Comparison of ENCODE assay signal across 8 cellular contexts in the genomic region with DNA sequence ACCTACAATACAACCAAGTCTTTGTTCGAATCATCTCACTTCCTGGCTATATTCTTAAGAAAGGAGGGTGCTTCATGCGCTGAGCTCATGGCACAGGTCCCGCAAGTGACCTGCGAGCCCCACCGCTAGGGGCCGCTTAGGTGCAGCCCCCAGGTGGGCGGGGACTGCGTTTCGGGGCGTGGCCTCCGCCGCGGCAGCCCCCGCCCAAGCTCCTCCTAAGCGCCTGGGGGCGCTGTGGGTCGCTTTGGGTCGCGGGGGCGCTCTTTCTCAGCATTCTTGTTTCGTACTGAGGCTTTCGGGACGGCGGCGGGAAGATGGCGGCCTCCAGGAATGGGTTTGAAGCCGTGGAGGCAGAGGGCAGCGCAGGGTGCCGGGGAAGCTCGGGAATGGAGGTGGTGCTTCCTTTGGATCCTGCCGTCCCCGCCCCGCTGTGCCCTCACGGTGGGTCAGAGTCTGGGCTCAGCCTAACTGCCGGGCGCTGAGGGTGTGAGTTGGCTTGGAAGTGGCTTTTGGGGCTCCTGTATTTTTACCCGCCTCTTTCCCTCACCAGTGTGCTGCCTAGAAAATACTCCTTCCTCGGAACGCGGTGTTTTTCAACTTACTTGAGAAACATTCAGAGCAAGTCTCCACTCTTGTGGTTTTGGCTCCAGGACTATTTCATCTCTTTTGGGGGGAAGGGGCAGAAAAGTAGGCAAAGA. TPM values are rescaled to one million over a fixed set of nuclear protein-coding genes. Genes with fewer than 3 reads are reported as not detected.
DNase-seq lines count a peak whose midpoint lies in the region; ATAC-seq and TF ChIP-seq lines count a peak whose summit lies in the region.

A gene with protein sequence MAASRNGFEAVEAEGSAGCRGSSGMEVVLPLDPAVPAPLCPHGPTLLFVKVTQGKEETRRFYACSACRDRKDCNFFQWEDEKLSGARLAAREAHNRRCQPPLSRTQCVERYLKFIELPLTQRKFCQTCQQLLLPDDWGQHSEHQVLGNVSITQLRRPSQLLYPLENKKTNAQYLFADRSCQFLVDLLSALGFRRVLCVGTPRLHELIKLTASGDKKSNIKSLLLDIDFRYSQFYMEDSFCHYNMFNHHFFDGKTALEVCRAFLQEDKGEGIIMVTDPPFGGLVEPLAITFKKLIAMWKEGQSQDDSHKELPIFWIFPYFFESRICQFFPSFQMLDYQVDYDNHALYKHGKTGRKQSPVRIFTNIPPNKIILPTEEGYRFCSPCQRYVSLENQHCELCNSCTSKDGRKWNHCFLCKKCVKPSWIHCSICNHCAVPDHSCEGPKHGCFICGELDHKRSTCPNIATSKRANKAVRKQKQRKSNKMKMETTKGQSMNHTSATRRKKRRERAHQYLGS (plus strand): TSS at position 279 of the 698 bp plus-strand sequence. CDS start 36 bp downstream, at position 315.

- no peaks in the 10 kb centered on the region for H4K20me1 ChIP-seq in DND-41 (ENCODE audit: insufficient read depth, low read length)

- peaks cover 27% of the 10 kb centered on the region for H3K4me1 ChIP-seq in DND-41 (ENCODE audit: insufficient read depth, low read length)
- H3K4me1 ChIP-seq in esophagus squamous epithelium = peaks cover 0 to 23% (median 6%) of the 10 kb centered on the region in 3 donors

- DNase-seq in DND-41 = peak; percentile 86
- peak; percentile 86 for DNase-seq in KG1 (lab: John Stamatoyannopoulos, UW)
- peak; percentile 96 for DNase-seq in activated T-cell treated with anti-CD3 and anti-CD28 coated beads, Interleukin-2, amount 50 U/mL, for 24 hours
- DNase-seq in esophagus squamous epithelium (lab: John Stamatoyannopoulos, UW) = peak; percentile 73
- DNase-seq in naive B cell = peak; percentile 91

- intact Hi-C loops in esophagus squamous epithelium (cut with DNase I) = no loop called here

- TF ChIP-seq CTCF in DND-41 (IDR thresholded peaks at IDR 0.05; ENCODE audit: borderline replicate concordance, extremely low read depth, low read length, poor library complexity, severe bottlenecking) (peak; percentile 99), esophagus squamous epithelium (IDR thresholded peaks at IDR 0.05) (peak; percentile 88 to 96 (median 92))

- H3K4me2 ChIP-seq in DND-41 (ENCODE audit: insufficient read depth, low read length) = peak within 1 kb of the TSS; percentile 86

- TF ChIP-seq POLR2A in esophagus squamous epithelium (IDR thresholded peaks at IDR 0.05) = peak in 1 of 4 donors; percentile 30

- H3K4me3 Mint-ChIP-seq in activated T-cell treated with anti-CD3 and anti-CD28 coated beads, Interleukin-2, amount 50 U/mL, for 24 hours = peak within 1 kb of the TSS; percentile 100
- H3K4me3 Mint-ChIP-seq in naive B cell = peak within 1 kb of the TSS; percentile 91 to 100 (median 99)
- peak within 1 kb of the TSS; percentile 99 for H3K4me3 Mint-ChIP-seq in stimulated activated memory B cell treated with anti-CD40 and anti-IgM and Interleukin-4, amounts not matched to agents 10 μg/mL and 1 μg/mL and 100 μg/mL, for 72 hours

- peaks cover 25% of the 10 kb centered on the region for H3K79me2 ChIP-seq in DND-41 (ENCODE audit: insufficient read depth, low read length)

- H3K27ac ChIP-seq in DND-41 (ENCODE audit: low read length) (peak within 1 kb of the TSS; percentile 73), esophagus squamous epithelium (peak within 1 kb of the TSS; percentile 79 to 91 (median 86))

- H3K9ac ChIP-seq in DND-41 (ENCODE audit: low read depth, low read length) = peak within 1 kb of the TSS; percentile 61

- peaks cover 39% of the 10 kb centered on the region for H3K4me1 Mint-ChIP-seq in activated T-cell treated with anti-CD3 and anti-CD28 coated beads, Interleukin-2, amount 50 U/mL, for 24 hours (ENCODE audit: low read depth)
- peaks cover 22 to 58% (median 47%) of the 10 kb centered on the region in 3 donors for H3K4me1 Mint-ChIP-seq in naive B cell
- H3K4me1 Mint-ChIP-seq in stimulated activated memory B cell treated with anti-CD40 and anti-IgM and Interleukin-4, amounts not matched to agents 10 μg/mL and 1 μg/mL and 100 μg/mL, for 72 hours = peaks cover 47% of the 10 kb centered on the region

- H3K27me3 ChIP-seq in DND-41 (ENCODE audit: insufficient read depth, low read length, poor library complexity) (no peaks in the 10 kb centered on the region), esophagus squamous epithelium (peaks cover 0 to 3% (median 0%) of the 10 kb centered on the region in 4 donors)

- H3K9me3 ChIP-seq in DND-41 (ENCODE audit: insufficient read depth, low read length, severe bottlenecking) (no peaks in the 10 kb centered on the region), esophagus squamous epithelium (no peaks in the 10 kb centered on the region)

- H3K4me3 ChIP-seq in DND-41 (ENCODE audit: low read depth in 1 of 2, low read length in 2 of 2) (peak within 1 kb of the TSS; percentile 76 to 86), esophagus squamous epithelium (peak within 1 kb of the TSS; percentile 64 to 87 (median 74))

- peak within 1 kb of the TSS; percentile 98 for H3K27ac Mint-ChIP-seq in activated T-cell treated with anti-CD3 and anti-CD28 coated beads, Interleukin-2, amount 50 U/mL, for 24 hours
- peak within 1 kb of the TSS; percentile 75 to 99 (median 96) for H3K27ac Mint-ChIP-seq in naive B cell
- peak within 1 kb of the TSS; percentile 94 for H3K27ac Mint-ChIP-seq in stimulated activated memory B cell treated with anti-CD40 and anti-IgM and Interleukin-4, amounts not matched to agents 10 μg/mL and 1 μg/mL and 100 μg/mL, for 72 hours

- peaks cover 46% of the 10 kb centered on the region for H3K36me3 Mint-ChIP-seq in activated T-cell treated with anti-CD3 and anti-CD28 coated beads, Interleukin-2, amount 50 U/mL, for 24 hours (ENCODE audit: low read depth)
- peaks cover 0 to 14% of the 10 kb centered on the region in 2 donors for H3K36me3 Mint-ChIP-seq in naive B cell
- H3K36me3 Mint-ChIP-seq in stimulated activated memory B cell treated with anti-CD40 and anti-IgM and Interleukin-4, amounts not matched to agents 10 μg/mL and 1 μg/mL and 100 μg/mL, for 72 hours = peaks cover 14% of the 10 kb centered on the region

- H3K36me3 ChIP-seq in DND-41 (ENCODE audit: insufficient read depth, low read length) (peaks cover 7% of the 10 kb centered on the region; the same call in 1 of the 2 replicates), esophagus squamous epithelium (peaks cover 0 to 22% (median 8%) of the 10 kb centered on the region in 3 donors)

- H3K27me3 Mint-ChIP-seq in activated T-cell treated with anti-CD3 and anti-CD28 coated beads, Interleukin-2, amount 50 U/mL, for 24 hours = peaks cover 14% of the 10 kb centered on the region
- no peaks in the 10 kb centered on the region for H3K27me3 Mint-ChIP-seq in naive B cell
- no peaks in the 10 kb centered on the region for H3K27me3 Mint-ChIP-seq in stimulated activated memory B cell treated with anti-CD40 and anti-IgM and Interleukin-4, amounts not matched to agents 10 μg/mL and 1 μg/mL and 100 μg/mL, for 72 hours

- no peaks in the 10 kb centered on the region for H3K9me3 Mint-ChIP-seq in activated T-cell treated with anti-CD3 and anti-CD28 coated beads, Interleukin-2, amount 50 U/mL, for 24 hours
- peaks cover 0 to 4% (median 0%) of the 10 kb centered on the region in 7 donors for H3K9me3 Mint-ChIP-seq in naive B cell
- H3K9me3 Mint-ChIP-seq in stimulated activated memory B cell treated with anti-CD40 and anti-IgM and Interleukin-4, amounts not matched to agents 10 μg/mL and 1 μg/mL and 100 μg/mL, for 72 hours = no peaks in the 10 kb centered on the region

- ATAC-seq in DND-41 (ENCODE audit: insufficient read depth, low read depth) (peak; percentile 94), GM21723 (IDR thresholded peaks at IDR 0.05; ENCODE audit: unreplicated experiment) (peak; percentile 78), naive B cell (ENCODE audit: low read depth in 2 of 2) (peak; percentile 87 to 90)
- ATAC-seq in stimulated activated memory B cell treated with anti-CD40 and anti-IgM and Interleukin-4, amounts not matched to agents 10 μg/mL and 1 μg/mL and 100 μg/mL, for 72 hours = peak; percentile 100

- WGBS in esophagus squamous epithelium, 2 donors = 0 to 1% methylated on average over 7 to 11 of the region's 40 CpGs

- H2AFZ ChIP-seq in DND-41 (ENCODE audit: low read depth, low read length) = peak within 1 kb of the TSS; percentile 83

TF ChIP-seq in PFSK-1, 5 proteins besides CTCF, POLR2A, EP300 and RAD21:
- TF ChIP-seq FOXP2 (optimal IDR thresholded peaks at IDR 0.05; ENCODE audit: borderline replicate concordance, extremely low read depth, extremely low read length, insufficient read depth) (no peak), TAF1 (IDR thresholded peaks at IDR 0.05; ENCODE audit: borderline replicate concordance, insufficient read depth, low read length) (peak; percentile 91), POLR2AphosphoS5 (IDR thresholded peaks at IDR 0.05; ENCODE audit: low read depth, low read length) (peak; percentile 72), SIN3A (IDR thresholded peaks at IDR 0.05; ENCODE audit: borderline replicate concordance, insufficient read depth, low read length) (peak; percentile 87; the same call in 1 of the 2 replicates)
- TF ChIP-seq, protein P1, sequence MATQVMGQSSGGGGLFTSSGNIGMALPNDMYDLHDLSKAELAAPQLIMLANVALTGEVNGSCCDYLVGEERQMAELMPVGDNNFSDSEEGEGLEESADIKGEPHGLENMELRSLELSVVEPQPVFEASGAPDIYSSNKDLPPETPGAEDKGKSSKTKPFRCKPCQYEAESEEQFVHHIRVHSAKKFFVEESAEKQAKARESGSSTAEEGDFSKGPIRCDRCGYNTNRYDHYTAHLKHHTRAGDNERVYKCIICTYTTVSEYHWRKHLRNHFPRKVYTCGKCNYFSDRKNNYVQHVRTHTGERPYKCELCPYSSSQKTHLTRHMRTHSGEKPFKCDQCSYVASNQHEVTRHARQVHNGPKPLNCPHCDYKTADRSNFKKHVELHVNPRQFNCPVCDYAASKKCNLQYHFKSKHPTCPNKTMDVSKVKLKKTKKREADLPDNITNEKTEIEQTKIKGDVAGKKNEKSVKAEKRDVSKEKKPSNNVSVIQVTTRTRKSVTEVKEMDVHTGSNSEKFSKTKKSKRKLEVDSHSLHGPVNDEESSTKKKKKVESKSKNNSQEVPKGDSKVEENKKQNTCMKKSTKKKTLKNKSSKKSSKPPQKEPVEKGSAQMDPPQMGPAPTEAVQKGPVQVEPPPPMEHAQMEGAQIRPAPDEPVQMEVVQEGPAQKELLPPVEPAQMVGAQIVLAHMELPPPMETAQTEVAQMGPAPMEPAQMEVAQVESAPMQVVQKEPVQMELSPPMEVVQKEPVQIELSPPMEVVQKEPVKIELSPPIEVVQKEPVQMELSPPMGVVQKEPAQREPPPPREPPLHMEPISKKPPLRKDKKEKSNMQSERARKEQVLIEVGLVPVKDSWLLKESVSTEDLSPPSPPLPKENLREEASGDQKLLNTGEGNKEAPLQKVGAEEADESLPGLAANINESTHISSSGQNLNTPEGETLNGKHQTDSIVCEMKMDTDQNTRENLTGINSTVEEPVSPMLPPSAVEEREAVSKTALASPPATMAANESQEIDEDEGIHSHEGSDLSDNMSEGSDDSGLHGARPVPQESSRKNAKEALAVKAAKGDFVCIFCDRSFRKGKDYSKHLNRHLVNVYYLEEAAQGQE (IDR thresholded peaks at IDR 0.05; ENCODE audit: insufficient read depth in 1 of 2, low read depth in 2 of 2, low read length in 2 of 2) = no peak

RNA-seq across cellular contexts. Expression of the gene that starts here (rescaled TPM):
- 6.4 TPM for polyA plus RNA-seq in PFSK-1 (2012; ENCODE audit: insufficient read length, low read depth)
- 10 to 100 TPM in 2 of 4 donors, 1 to 10 TPM in 2; 5.6 to 13.9 (median 10.0) TPM for total RNA-seq in esophagus squamous epithelium
- 10 to 100 TPM in 3 of 6 donors, 1 to 10 TPM in 2, not detected in 1; 7.0 to 14.3 (median 10.3) TPM for polyA plus RNA-seq in naive B cell (ENCODE audit: low read depth in 6 of 6)

Comparison
In these comparisons a context has a peak if more than half of its experiments do, and no peak if none do; other contexts are left out.
1. Peak in every context shown above with its lines: DNase-seq, ATAC-seq, H3K4me3 ChIP-seq and H3K27ac ChIP-seq.